In the genomic region with DNA sequence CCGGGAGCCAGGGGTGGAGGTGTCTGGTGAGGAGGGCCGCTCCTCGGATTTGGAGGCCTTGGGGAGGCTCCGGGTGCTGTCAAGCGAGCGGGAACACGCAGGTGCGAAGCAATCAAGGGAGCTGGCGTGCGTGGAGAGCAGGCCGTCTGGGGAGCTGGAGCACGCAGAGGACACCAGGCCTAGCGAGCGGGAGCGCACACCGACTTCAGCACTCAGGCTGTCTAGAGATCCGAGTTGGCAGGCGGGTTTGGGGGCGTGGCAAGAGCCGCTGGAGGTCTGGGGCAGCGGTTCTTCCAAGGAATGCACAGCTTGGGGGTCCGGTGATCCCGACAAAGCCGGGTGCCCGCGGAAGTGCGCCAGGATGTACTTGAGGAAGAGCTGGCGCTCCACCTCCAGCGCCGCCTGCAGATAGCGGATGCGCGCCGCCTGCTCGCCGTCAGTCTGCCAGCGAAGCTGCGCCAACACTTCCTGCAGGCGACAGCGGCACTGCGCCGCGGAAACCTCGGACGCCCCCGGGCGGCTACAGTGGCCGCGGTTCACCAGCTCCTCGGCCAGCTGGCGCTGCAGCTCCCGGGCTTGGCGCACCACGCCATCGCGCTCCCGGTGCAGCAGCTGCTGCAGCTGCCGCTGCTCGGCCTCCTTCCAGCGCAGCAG, we compare ENCODE assay signal across 8 cellular contexts. TPM values are rescaled to one million over a fixed set of nuclear protein-coding genes. Genes with fewer than 3 reads are reported as not detected.
A peak's percentile ranks its signal among the peaks of the same experiment; 100 is the strongest.
DNase-seq lines count a peak whose midpoint lies in the region; ATAC-seq and TF ChIP-seq lines count a peak whose summit lies in the region.
"Not testable (repeated sequence)": the region's sequence is repeated elsewhere in the genome, so short reads cannot be mapped to it uniquely, and the experiment has no call there.

No MANE protein-coding gene starts in this region.

- H3K27ac ChIP-seq in DND-41 (ENCODE audit: low read length); body of pancreas; right lobe of liver: not testable (repeated sequence)

- not testable (repeated sequence) for H3K79me2 ChIP-seq in DND-41 (ENCODE audit: insufficient read depth, low read length)

- H3K4me1 Mint-ChIP-seq in T-cell; stimulated activated naive B cell treated with anti-CD40 and anti-IgM and Interleukin-4, amounts not matched to agents 10 μg/mL and 1 μg/mL and 100 μg/mL, for 72 hours: not testable (repeated sequence)

- intact Hi-C loops in body of pancreas (cut with DNase I); right lobe of liver (cut with DNase I): not testable (repeated sequence)

- not testable (repeated sequence) for H2AFZ ChIP-seq in DND-41 (ENCODE audit: low read depth, low read length)

- not testable (repeated sequence) for H3K9ac ChIP-seq in DND-41 (ENCODE audit: low read depth, low read length)

- ATAC-seq in DND-41 (ENCODE audit: insufficient read depth, low read depth), result peak; percentile 79
- ATAC-seq in GM19438 (IDR thresholded peaks at IDR 0.05; ENCODE audit: low read depth, unreplicated experiment), result peak; percentile 55
- peak; percentile 72 for ATAC-seq in GM21825 (IDR thresholded peaks at IDR 0.05; ENCODE audit: unreplicated experiment)
- peak; percentile 48 for ATAC-seq in HG03103 (IDR thresholded peaks at IDR 0.05; ENCODE audit: low read depth, unreplicated experiment)
- ATAC-seq in T-cell (replicated peaks in 1 of 4), result peak; percentile 82 to 84 (median 82)
- peak; percentile 66 for ATAC-seq in body of pancreas
- ATAC-seq in right lobe of liver, result peak; percentile 81 to 90 (median 86)
- peak; percentile 85 to 87 for ATAC-seq in stimulated activated naive B cell treated with anti-CD40 and anti-IgM and Interleukin-4, amounts not matched to agents 10 μg/mL and 1 μg/mL and 100 μg/mL, for 72 hours (replicated peaks)

- H3K4me3 ChIP-seq in DND-41 (ENCODE audit: low read depth in 1 of 2, low read length in 2 of 2); body of pancreas; right lobe of liver: not testable (repeated sequence)

- TF ChIP-seq CTCF in DND-41 (IDR thresholded peaks at IDR 0.05; ENCODE audit: borderline replicate concordance, extremely low read depth, low read length, poor library complexity, severe bottlenecking); body of pancreas (IDR thresholded peaks at IDR 0.05); right lobe of liver (IDR thresholded peaks at IDR 0.05): not testable (repeated sequence)

- not testable (repeated sequence) for H3K36me3 Mint-ChIP-seq in T-cell; stimulated activated naive B cell treated with anti-CD40 and anti-IgM and Interleukin-4, amounts not matched to agents 10 μg/mL and 1 μg/mL and 100 μg/mL, for 72 hours

- no CpG with 5 or more reads among the region's 60 CpGs for WGBS in body of pancreas, 2 donors
- WGBS in right lobe of liver (ENCODE audit: insufficient coverage, low coverage, low lambda C conversion rate, missing lambda C conversion rate), result no CpG with 5 or more reads among the region's 60 CpGs

- H3K9me3 Mint-ChIP-seq in T-cell; stimulated activated naive B cell treated with anti-CD40 and anti-IgM and Interleukin-4, amounts not matched to agents 10 μg/mL and 1 μg/mL and 100 μg/mL, for 72 hours: not testable (repeated sequence)

- H3K27me3 ChIP-seq in DND-41 (ENCODE audit: insufficient read depth, low read length, poor library complexity); body of pancreas; right lobe of liver: not testable (repeated sequence)

- POLR2A ChIA-PET in T-cell (lab: Charles Lee), result not testable (repeated sequence)

- not testable (repeated sequence) for H3K4me2 ChIP-seq in DND-41 (ENCODE audit: insufficient read depth, low read length)

- H3K9me3 ChIP-seq in DND-41 (ENCODE audit: insufficient read depth, low read length, severe bottlenecking); body of pancreas; right lobe of liver: not testable (repeated sequence)

- H3K36me3 ChIP-seq in DND-41 (ENCODE audit: insufficient read depth, low read length); body of pancreas (replicated peaks in 1 of 2; ENCODE audit: insufficient read depth in 1 of 2, low read depth in 2 of 2); right lobe of liver: not testable (repeated sequence)

- not testable (repeated sequence) for H3K4me1 ChIP-seq in DND-41 (ENCODE audit: insufficient read depth, low read length); body of pancreas; right lobe of liver

- TF ChIP-seq POLR2A in body of pancreas (IDR thresholded peaks at IDR 0.05); right lobe of liver (IDR thresholded peaks at IDR 0.05): not testable (repeated sequence)

- H3K27ac Mint-ChIP-seq in T-cell; stimulated activated naive B cell treated with anti-CD40 and anti-IgM and Interleukin-4, amounts not matched to agents 10 μg/mL and 1 μg/mL and 100 μg/mL, for 72 hours: not testable (repeated sequence)

- CTCF ChIA-PET in T-cell (lab: Charles Lee), result not testable (repeated sequence)

- H3K4me3 Mint-ChIP-seq in T-cell; stimulated activated naive B cell treated with anti-CD40 and anti-IgM and Interleukin-4, amounts not matched to agents 10 μg/mL and 1 μg/mL and 100 μg/mL, for 72 hours: not testable (repeated sequence)

- H4K20me1 ChIP-seq in DND-41 (ENCODE audit: insufficient read depth, low read length), result not testable (repeated sequence)

- H3K27me3 Mint-ChIP-seq in T-cell; stimulated activated naive B cell treated with anti-CD40 and anti-IgM and Interleukin-4, amounts not matched to agents 10 μg/mL and 1 μg/mL and 100 μg/mL, for 72 hours: not testable (repeated sequence)

- DNase-seq in DND-41; T-cell; body of pancreas; right lobe of liver; stimulated activated naive B cell treated with anti-CD40 and anti-IgM and Interleukin-4, amounts not matched to agents 10 μg/mL and 1 μg/mL and 100 μg/mL, for 72 hours: not testable (repeated sequence)

RNA-seq across cellular contexts. Expression of gene RIMBP3C, which starts 1.1 kb away (rescaled TPM):
- 1 to 10 TPM in 3 of 5 donors, not detected in 2; 2.8 to 4.7 (median 3.9) TPM for total RNA-seq in T-cell
- total RNA-seq in body of pancreas, result under 1 TPM in 1 of 2 donors, not detected in 1; under 0.01 TPM
- under 1 TPM in 3 of 6 experiments, not detected in 3; 0.07 to 0.12 (median 0.09) TPM for total RNA-seq in right lobe of liver

RNA-seq across cellular contexts. Expression of gene UBE2L3, which starts 17.4 kb away (rescaled TPM):
- total RNA-seq in T-cell (10 to 100 TPM; 28.4 to 38.7 (median 34.3) TPM), body of pancreas (10 to 100 TPM; 17.4 to 33.3 TPM), right lobe of liver (10 to 100 TPM; 16.8 to 34.4 (median 22.1) TPM)
